In the genomic region with DNA sequence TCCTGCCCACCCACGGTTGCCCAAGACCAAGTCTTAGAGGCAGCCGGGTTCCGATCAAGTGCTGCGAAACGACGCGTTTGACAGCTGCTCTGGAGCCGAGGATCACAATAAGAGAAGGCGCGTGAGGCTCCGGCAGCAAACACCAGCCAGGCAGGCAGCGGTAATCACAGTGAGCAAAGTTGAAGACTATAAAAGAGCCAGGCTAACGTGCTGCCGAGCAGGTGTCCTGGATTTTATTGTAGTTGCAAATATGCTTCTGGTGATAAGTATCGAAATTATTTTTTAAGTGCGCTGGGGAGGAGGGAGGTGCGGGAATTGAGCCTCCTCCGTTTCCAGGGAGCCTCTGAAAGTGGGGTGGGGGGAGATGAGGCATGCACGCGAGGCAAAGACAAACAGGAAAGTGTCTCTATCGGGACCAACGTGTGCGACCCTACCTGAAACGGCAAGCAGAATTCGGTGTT, we compare ENCODE assay signal across 8 cellular contexts. TPM values are rescaled to one million over a fixed set of nuclear protein-coding genes. Genes with fewer than 3 reads are reported as not detected.
DNase-seq lines count a peak whose midpoint lies in the region; ATAC-seq, FAIRE-seq and TF ChIP-seq lines count a peak whose summit lies in the region.

No MANE protein-coding gene starts in this region.

- CTCF ChIA-PET in A549 (lab: Yijun Ruan, JAX), result no interaction called here

- H3K27me3 ChIP-seq in MG63 (peaks cover 17% of the 10 kb centered on the region), ectodermal cell (ENCODE audit: control insufficient read depth, insufficient read depth, low read length, poor library complexity, severe bottlenecking) (peaks cover 63% of the 10 kb centered on the region)

- peak; percentile 30 to 39; a peak in 3 of 6 replicates for ATAC-seq in A549
- ATAC-seq in natural killer cell, result no peak

- H3K4me1 ChIP-seq in A549 (no peaks in the 10 kb centered on the region), ectodermal cell (ENCODE audit: control insufficient read depth, insufficient read depth, low read length) (peaks cover 4% of the 10 kb centered on the region)

- no peak for DNase-seq in A549 (ENCODE audit: low read depth in 1 of 2, low spot score in 1 of 2)
- peak; percentile 12 for DNase-seq in MG63
- DNase-seq in natural killer cell, result no peak
- no peak for DNase-seq in GF-D8 (lab: John Stamatoyannopoulos, UW)
- DNase-seq in mucosa of gallbladder (ENCODE audit: low spot score), result no peak
- DNase-seq in KBM-7, result no peak
- no peak for DNase-seq in germinal center (ENCODE audit: low spot score)

- H3K27ac Mint-ChIP-seq in natural killer cell, result no peak overlapping the region

- WGBS in A549 (ENCODE audit: missing lambda C conversion rate), result 1% methylated on average over 24 of the region's 25 CpGs
- WGBS in ectodermal cell, 2 experiments, result 0 to 1% methylated on average over 25 of the region's 25 CpGs

- TF ChIP-seq RAD21 in A549 (conservative IDR thresholded peaks at IDR 0.05 in 1 of 2, IDR thresholded peaks at IDR 0.05 in 1 of 2), result no peak

- peaks cover 13% of the 10 kb centered on the region for H3K36me3 Mint-ChIP-seq in natural killer cell

- H3K4me2 ChIP-seq in A549, result peak overlapping the region; percentile 63

- TF ChIP-seq CTCF in A549 (IDR thresholded peaks at IDR 0.05) (no peak), natural killer cell (IDR thresholded peaks at IDR 0.05) (no peak)

- no peaks in the 10 kb centered on the region for H3K36me3 ChIP-seq in MG63
- no peaks in the 10 kb centered on the region for H3K36me3 ChIP-seq in ectodermal cell (ENCODE audit: control insufficient read depth, insufficient read depth, low read length)

- peaks cover 2 to 7% of the 10 kb centered on the region in 2 donors for H3K9me3 Mint-ChIP-seq in natural killer cell

- H3K4me3 ChIP-seq in A549 (peak overlapping the region; percentile 32; the same call in 1 of the 3 replicates), MG63 (peak overlapping the region; percentile 34), ectodermal cell (ENCODE audit: insufficient read depth, low read depth, low read length) (peak overlapping the region; percentile 49)

- TF ChIP-seq POLR2A in A549 (IDR thresholded peaks at IDR 0.05; ENCODE audit: low read length), result no peak

- no peak overlapping the region for H3K27ac ChIP-seq in A549
- H3K27ac ChIP-seq in ectodermal cell (ENCODE audit: insufficient read depth, low read depth, low read length, poor library complexity, severe bottlenecking), result no peak overlapping the region

- intact Hi-C loops in natural killer cell (cut with micrococcal nuclease), result no loop called here

- POLR2A ChIA-PET in A549 (lab: Yijun Ruan, JAX), result no interaction called here

- in situ Hi-C loops in KBM-7 (cut with MboI; ENCODE audit: low pct_unique_long_range_greater_than_20kb, low sequenced_read_pairs), result no loop called here

- H3K4me3 Mint-ChIP-seq in natural killer cell, result peak overlapping the region; percentile 25

- no peaks in the 10 kb centered on the region for H3K4me1 Mint-ChIP-seq in natural killer cell

- H3K27me3 Mint-ChIP-seq in natural killer cell (ENCODE audit: low read depth in 2 of 2), result peaks cover 20 to 33% of the 10 kb centered on the region in 2 donors

- no peaks in the 10 kb centered on the region for H3K9me3 ChIP-seq in A549
- no peaks in the 10 kb centered on the region for H3K9me3 ChIP-seq in MG63
- H3K9me3 ChIP-seq in ectodermal cell (ENCODE audit: control insufficient read depth, low read length), result no peaks in the 10 kb centered on the region

- no peak for FAIRE-seq in A549 (lab: Jason Lieb, UNC)

- TF ChIP-seq EP300 in A549 (IDR thresholded peaks at IDR 0.05), result no peak

TF ChIP-seq in A549, 52 proteins besides CTCF, POLR2A, EP300 and RAD21:
- TF ChIP-seq ZC3H11A (IDR thresholded peaks at IDR 0.05) (no peak), KDM5A (IDR thresholded peaks at IDR 0.05) (no peak), HDAC2 (IDR thresholded peaks at IDR 0.05) (no peak), RARB (CRISPR knock-in tag; IDR thresholded peaks at IDR 0.05) (no peak)
- TF ChIP-seq, protein P1, sequence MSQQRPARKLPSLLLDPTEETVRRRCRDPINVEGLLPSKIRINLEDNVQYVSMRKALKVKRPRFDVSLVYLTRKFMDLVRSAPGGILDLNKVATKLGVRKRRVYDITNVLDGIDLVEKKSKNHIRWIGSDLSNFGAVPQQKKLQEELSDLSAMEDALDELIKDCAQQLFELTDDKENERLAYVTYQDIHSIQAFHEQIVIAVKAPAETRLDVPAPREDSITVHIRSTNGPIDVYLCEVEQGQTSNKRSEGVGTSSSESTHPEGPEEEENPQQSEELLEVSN (IDR thresholded peaks at IDR 0.05; ENCODE audit: borderline replicate concordance, low read depth), result no peak

RNA-seq across cellular contexts. Expression of a gene that starts 0.6 kb away (rescaled TPM):
- polyA plus RNA-seq in A549 (2011; rRNA removed) (not detected in 2 replicates), A549 (2017; fragmentation: RNase III; extraction: RNeasy Plus Mini Kit Qiagen cat#74134 plus additional on column Dnase treatment) (not detected in 3 replicates)
- polyA plus RNA-seq in A549 (2012; cell fraction: cytosol; rRNA removed), result not detected in 2 replicates
- not detected in 2 replicates for polyA plus RNA-seq in A549 (2012; cell fraction: nucleus; rRNA removed)
- polyA minus RNA-seq in A549 (2011; rRNA and poly(A)+ RNA removed), result not detected in 2 replicates
- 0.67 TPM in 1 of 2 replicates, not detected in the other for total RNA-seq in MG63 (2014; rRNA removed; shearing (Covaris generic); ENCODE audit: low replicate concordance)
- polyA plus RNA-seq in ectodermal cell (2013, experiment 1 of 4), result 0.93 TPM
- polyA plus RNA-seq in ectodermal cell (2013, experiment 2 of 4), result 0.82 TPM
- polyA plus RNA-seq in ectodermal cell (2013, experiment 3 of 4), result 0.91 TPM
- 0.65 TPM for polyA plus RNA-seq in ectodermal cell (2013, experiment 4 of 4)
- total RNA-seq in natural killer cell (not detected), mucosa of gallbladder (0.46 TPM)

Comparison
In these comparisons a context has a peak if more than half of its experiments do, and no peak if none do; other contexts are left out.
1. ATAC-seq: peak in A549 (2 of 2); none in natural killer cell (0 of 3).
2. Peak in every context shown above with its lines, with median percentiles within 50 percentile points of each other: H3K4me3 ChIP-seq.